In genomic region chr19:5294403-5295160, GRCh38 we compare ENCODE assay signal across 1 cellular context.
TF ChIP-seq lines count a peak whose summit lies in the region.

No MANE protein-coding gene starts in this region.

TF ChIP-seq in GM23338, 12 proteins besides CTCF, POLR2A, EP300 and RAD21 (continued from another document):
- TF ChIP-seq ZNF462 (CRISPR knock-in tag; IDR thresholded peaks at IDR 0.05) (no peak), EZH2phosphoT487 (IDR thresholded peaks at IDR 0.05; ENCODE audit: unreplicated experiment) (no peak), CREB1 (CRISPR knock-in tag; IDR thresholded peaks at IDR 0.05; ENCODE audit: low read depth) (no peak)
